In the genomic region with DNA sequence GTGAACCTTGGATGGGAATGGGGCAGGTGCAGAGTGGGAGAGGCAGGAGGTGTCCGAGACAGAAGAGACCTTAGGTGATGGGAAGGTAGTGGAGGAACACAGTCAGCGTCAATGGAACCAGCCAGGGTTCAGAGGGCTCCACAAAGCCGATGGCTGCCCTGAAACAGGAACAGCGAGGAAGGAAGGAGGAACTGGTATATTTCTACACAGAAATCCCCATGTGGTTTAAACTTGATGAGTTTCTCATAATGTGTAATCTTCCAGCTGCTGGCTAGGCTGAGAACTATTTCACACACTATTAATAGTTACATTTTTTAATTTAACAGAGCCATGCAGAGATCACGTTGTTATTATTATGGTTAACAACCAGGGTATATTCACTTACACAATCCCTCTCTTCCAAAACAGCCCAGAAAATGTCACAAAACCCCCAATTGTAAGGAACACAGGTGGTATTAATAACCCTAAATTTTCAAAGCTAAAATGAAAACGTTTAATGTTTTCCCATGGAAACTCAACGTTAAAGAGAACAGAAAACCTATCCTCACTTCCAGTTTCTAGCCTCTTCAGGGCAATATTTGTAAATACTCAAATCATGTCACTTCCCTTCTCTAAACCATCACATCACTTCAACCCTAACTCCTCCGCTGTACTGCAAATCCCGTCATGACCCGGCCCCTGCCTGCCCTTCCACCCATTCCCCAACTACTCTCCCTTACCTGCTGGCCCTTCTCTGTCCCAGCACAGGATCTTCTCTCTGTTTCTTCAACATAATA, we compare ENCODE assay signal across 8 cellular contexts.
DNase-seq lines count a peak whose midpoint lies in the region; ATAC-seq, FAIRE-seq and TF ChIP-seq lines count a peak whose summit lies in the region.

No MANE protein-coding gene starts in this region.

- H3K36me3 Mint-ChIP-seq in CD8-positive, alpha-beta memory T cell, result peaks cover 0 to 8% (median 2%) of the 10 kb centered on the region in 3 donors

- H3K27me3 Mint-ChIP-seq in CD8-positive, alpha-beta memory T cell, result peaks cover 0 to 2% of the 10 kb centered on the region in 2 donors

- no peak for TF ChIP-seq CTCF in kidney (IDR thresholded peaks at IDR 0.05; ENCODE audit: borderline replicate concordance, extremely low read depth, insufficient read depth)

- peaks cover 39 to 73% (median 57%) of the 10 kb centered on the region in 3 donors for H3K4me1 Mint-ChIP-seq in CD8-positive, alpha-beta memory T cell

- H3K9ac ChIP-seq in kidney (ENCODE audit: low read length in 2 of 2), result no peak overlapping the region

- no peaks in the 10 kb centered on the region for H3K9me3 Mint-ChIP-seq in CD8-positive, alpha-beta memory T cell

- H3K4me3 Mint-ChIP-seq in CD8-positive, alpha-beta memory T cell, result no peak overlapping the region

- DNase-seq in CD8-positive, alpha-beta memory T cell, result no peak
- DNase-seq in SKM-1 treated with dmso at 0.1 percent for 144 hours (lab: John Stamatoyannopoulos, UW; ENCODE audit: unreplicated experiment) (peak; percentile 94), kidney (no peak), A172 (ENCODE audit: low spot score) (no peak), DMS53 (lab: John Stamatoyannopoulos, UW) (no peak), NCI-H524 treated with DMSO at 0.1 percent for 48 hours (lab: John Stamatoyannopoulos, UW) (no peak)

- intact Hi-C loops in kidney (cut with DNase I), result no loop called here

- peak overlapping the region in 5 of 8 donors; percentile 9 to 80 (median 41) for H3K27ac Mint-ChIP-seq in CD8-positive, alpha-beta memory T cell

- WGBS in urinary bladder, result 51% methylated on average over 10 of the region's 10 CpGs

- ATAC-seq in GM21737 (IDR thresholded peaks at IDR 0.05; ENCODE audit: unreplicated experiment), result peak; percentile 37

- no peaks in the 10 kb centered on the region for H3K9me3 ChIP-seq in CD8-positive, alpha-beta memory T cell (ENCODE audit: low read length)
- no peaks in the 10 kb centered on the region for H3K9me3 ChIP-seq in kidney (ENCODE audit: control insufficient read depth in 1 of 2, low read length in 2 of 2)

- no peak overlapping the region for H3K27ac ChIP-seq in CD8-positive, alpha-beta memory T cell (ENCODE audit: low read depth, low read length)
- H3K27ac ChIP-seq in kidney (ENCODE audit: low read depth in 2 of 2, low read length in 2 of 2) (peak overlapping the region; percentile 44 to 48), urinary bladder (ENCODE audit: low read depth) (peak overlapping the region; percentile 61)

- FAIRE-seq in kidney (lab: Jason Lieb, UNC), result no peak

- POLR2A ChIA-PET in CD8-positive, alpha-beta memory T cell (lab: Charles Lee), result interaction anchor here (0.6 kb wide), 1 partner anchor 57 kb away, joined by 6 read pairs; no protein-coding TSS in a partner anchor

- peaks cover 13% of the 10 kb centered on the region for H3K4me1 ChIP-seq in CD8-positive, alpha-beta memory T cell (ENCODE audit: insufficient read depth, low read length)
- H3K4me1 ChIP-seq in kidney (ENCODE audit: control insufficient read depth in 1 of 2, insufficient read depth in 1 of 2, low read depth in 1 of 2, low read length in 2 of 2) (peaks cover 38 to 41% of the 10 kb centered on the region in 2 donors), urinary bladder (ENCODE audit: insufficient read depth) (no peaks in the 10 kb centered on the region)

- no peak overlapping the region for H3K4me3 ChIP-seq in CD8-positive, alpha-beta memory T cell (ENCODE audit: low read length)
- no peak overlapping the region for H3K4me3 ChIP-seq in kidney (ENCODE audit: low read length in 2 of 2)
- H3K4me3 ChIP-seq in urinary bladder (ENCODE audit: low read depth, low read length), result no peak overlapping the region

- H3K27me3 ChIP-seq in CD8-positive, alpha-beta memory T cell (ENCODE audit: insufficient read depth, low read length, poor library complexity, severe bottlenecking), result no peaks in the 10 kb centered on the region

- H3K36me3 ChIP-seq in CD8-positive, alpha-beta memory T cell (ENCODE audit: insufficient read depth, low read length), result no peaks in the 10 kb centered on the region
- H3K36me3 ChIP-seq in kidney (ENCODE audit: control insufficient read depth in 1 of 2, insufficient read depth in 2 of 2, low read length in 2 of 2) (no peaks in the 10 kb centered on the region), urinary bladder (ENCODE audit: insufficient read depth) (no peaks in the 10 kb centered on the region)

- CTCF ChIA-PET in CD8-positive, alpha-beta memory T cell (lab: Charles Lee), result no interaction called here
